2 cellular contexts compared by ENCODE assay signal in the genomic region with DNA sequence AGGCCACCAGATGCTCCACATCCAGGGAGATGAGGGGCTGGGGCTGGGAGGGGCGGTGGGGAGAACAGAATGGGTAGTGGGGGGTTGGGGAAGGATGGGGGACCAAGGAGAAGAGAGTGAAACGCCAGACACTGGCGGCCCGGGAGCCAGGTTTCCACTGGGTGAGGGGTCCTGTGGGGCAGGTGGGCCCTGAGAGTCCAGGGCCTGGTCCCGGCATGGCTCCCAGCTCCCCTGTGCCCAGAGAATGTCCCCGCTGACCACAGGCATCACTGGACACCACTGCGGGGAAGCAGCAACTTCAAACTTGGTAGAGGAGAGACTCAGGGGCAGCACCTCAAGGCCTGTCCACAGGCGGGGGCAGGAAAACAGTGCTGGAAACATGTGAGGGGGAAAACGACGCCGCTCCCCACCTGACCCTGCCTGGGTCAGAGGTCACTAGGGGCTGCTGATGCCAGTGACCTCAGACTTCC.
TF ChIP-seq lines count a peak whose summit lies in the region.

No MANE protein-coding gene starts in this region.

TF ChIP-seq in IMR-90, 13 proteins besides CTCF, POLR2A, EP300 and RAD21 (continued from another document):
- no peak for TF ChIP-seq MXI1 (IDR thresholded peaks at IDR 0.05; ENCODE audit: borderline replicate concordance, low read depth, low read length)

TF ChIP-seq in WTC11, 78 proteins besides CTCF, POLR2A, EP300 and RAD21:
- TF ChIP-seq, protein P1, sequence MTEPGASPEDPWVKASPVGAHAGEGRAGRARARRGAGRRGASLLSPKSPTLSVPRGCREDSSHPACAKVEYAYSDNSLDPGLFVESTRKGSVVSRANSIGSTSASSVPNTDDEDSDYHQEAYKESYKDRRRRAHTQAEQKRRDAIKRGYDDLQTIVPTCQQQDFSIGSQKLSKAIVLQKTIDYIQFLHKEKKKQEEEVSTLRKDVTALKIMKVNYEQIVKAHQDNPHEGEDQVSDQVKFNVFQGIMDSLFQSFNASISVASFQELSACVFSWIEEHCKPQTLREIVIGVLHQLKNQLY (CRISPR knock-in tag; IDR thresholded peaks at IDR 0.05): no peak
- TF ChIP-seq JUN (CRISPR knock-in tag; IDR thresholded peaks at IDR 0.05) (no peak), GTF2I (CRISPR knock-in tag; conservative IDR thresholded peaks at IDR 0.05) (no peak), SOX15 (CRISPR knock-in tag; IDR thresholded peaks at IDR 0.05) (no peak), HMGA2 (CRISPR knock-in tag; IDR thresholded peaks at IDR 0.05) (no peak)
- TF ChIP-seq, protein P2, sequence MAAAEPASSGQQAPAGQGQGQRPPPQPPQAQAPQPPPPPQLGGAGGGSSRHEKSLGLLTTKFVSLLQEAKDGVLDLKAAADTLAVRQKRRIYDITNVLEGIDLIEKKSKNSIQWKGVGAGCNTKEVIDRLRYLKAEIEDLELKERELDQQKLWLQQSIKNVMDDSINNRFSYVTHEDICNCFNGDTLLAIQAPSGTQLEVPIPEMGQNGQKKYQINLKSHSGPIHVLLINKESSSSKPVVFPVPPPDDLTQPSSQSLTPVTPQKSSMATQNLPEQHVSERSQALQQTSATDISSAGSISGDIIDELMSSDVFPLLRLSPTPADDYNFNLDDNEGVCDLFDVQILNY (CRISPR knock-in tag; IDR thresholded peaks at IDR 0.05): no peak
- TF ChIP-seq, protein P3, sequence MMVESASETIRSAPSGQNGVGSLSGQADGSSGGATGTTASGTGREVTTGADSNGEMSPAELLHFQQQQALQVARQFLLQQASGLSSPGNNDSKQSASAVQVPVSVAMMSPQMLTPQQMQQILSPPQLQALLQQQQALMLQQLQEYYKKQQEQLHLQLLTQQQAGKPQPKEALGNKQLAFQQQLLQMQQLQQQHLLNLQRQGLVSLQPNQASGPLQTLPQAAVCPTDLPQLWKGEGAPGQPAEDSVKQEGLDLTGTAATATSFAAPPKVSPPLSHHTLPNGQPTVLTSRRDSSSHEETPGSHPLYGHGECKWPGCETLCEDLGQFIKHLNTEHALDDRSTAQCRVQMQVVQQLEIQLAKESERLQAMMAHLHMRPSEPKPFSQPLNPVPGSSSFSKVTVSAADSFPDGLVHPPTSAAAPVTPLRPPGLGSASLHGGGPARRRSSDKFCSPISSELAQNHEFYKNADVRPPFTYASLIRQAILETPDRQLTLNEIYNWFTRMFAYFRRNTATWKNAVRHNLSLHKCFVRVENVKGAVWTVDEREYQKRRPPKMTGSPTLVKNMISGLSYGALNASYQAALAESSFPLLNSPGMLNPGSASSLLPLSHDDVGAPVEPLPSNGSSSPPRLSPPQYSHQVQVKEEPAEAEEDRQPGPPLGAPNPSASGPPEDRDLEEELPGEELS (CRISPR knock-in tag; IDR thresholded peaks at IDR 0.05): no peak
